In the genomic region with DNA sequence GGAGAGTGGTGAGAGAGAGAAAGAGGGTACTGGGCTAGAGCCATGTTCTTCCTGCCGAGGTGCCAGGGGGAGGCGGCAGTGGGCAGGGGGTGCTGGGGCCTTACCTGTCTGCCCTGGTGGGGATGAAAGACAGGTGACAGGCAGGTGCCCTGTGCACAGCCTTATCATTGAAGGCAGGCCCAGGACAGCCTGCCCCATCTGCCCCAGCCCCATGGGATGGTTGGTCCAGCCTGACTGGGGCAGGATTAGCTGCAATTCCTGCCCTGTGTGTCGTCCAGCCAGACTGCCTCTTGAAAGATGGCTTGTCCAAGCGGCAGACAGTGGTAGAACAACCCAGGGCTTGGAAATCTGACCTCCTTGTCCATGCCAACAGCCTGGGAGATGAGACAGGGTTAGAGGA, we compare ENCODE assay signal across 29 cellular contexts.
"Had no signal": no experiment of that assay in that cellular context is flagged by ENCODE, and none has a peak within 500 bp of the region (broad histone marks: within the 10 kb centered on the region; RNA-seq: fewer than 3 reads in every experiment).

No MANE protein-coding gene starts in this region.

- H3K27me3 ChIP-seq: adrenal gland, body of pancreas, esophagus muscularis mucosa, foreskin keratinocyte, gastrocnemius medialis had no signal

- H3K27me3 Mint-ChIP-seq: activated CD8-positive, alpha-beta T cell treated with anti-CD3 and anti-CD28 coated beads for 36 hours; activated naive CD4-positive, alpha-beta T cell treated with anti-CD3 and anti-CD28 coated beads, Interleukin-2, amount 50 U/mL, for 24 hours; activated naive CD8-positive, alpha-beta T cell treated with anti-CD3 and anti-CD28 coated beads for 36 hours; activated naive CD8-positive, alpha-beta T cell treated with anti-CD3 and anti-CD28 coated beads, Interleukin-2, amount 50 U/mL, for 24 hours; activated T-helper 17 cell treated with anti-CD3 and anti-CD28 coated beads, Interleukin-2, amount 50 U/mL, for 72 hours had no signal

- H3K9me3 ChIP-seq: adrenal gland, body of pancreas, esophagus muscularis mucosa, gastrocnemius medialis had no signal

- ATAC-seq: activated CD8-positive, alpha-beta T cell treated with anti-CD3 and anti-CD28 coated beads for 36 hours; activated naive CD8-positive, alpha-beta T cell treated with anti-CD3 and anti-CD28 coated beads, Interleukin-2, amount 50 U/mL, for 24 hours; activated T-cell treated with anti-CD3 and anti-CD28 coated beads, Interleukin-2, amount 50 U/mL, for 4 hours; activated T-helper 17 cell treated with anti-CD3 and anti-CD28 coated beads, Interleukin-2, amount 50 U/mL, for 72 hours; body of pancreas; effector memory CD8-positive, alpha-beta T cell; foreskin keratinocyte; gastrocnemius medialis; WTC11 had no signal

- H3K4me1 Mint-ChIP-seq: activated naive CD4-positive, alpha-beta T cell treated with anti-CD3 and anti-CD28 coated beads, Interleukin-2, amount 50 U/mL, for 24 hours; activated naive CD8-positive, alpha-beta T cell treated with anti-CD3 and anti-CD28 coated beads for 36 hours; activated T-helper 17 cell treated with anti-CD3 and anti-CD28 coated beads, Interleukin-2, amount 50 U/mL, for 72 hours had no signal

- H3K4me3 ChIP-seq: adrenal gland, body of pancreas, esophagus muscularis mucosa, gastrocnemius medialis had no signal

- H3K9me3 Mint-ChIP-seq: activated CD8-positive, alpha-beta T cell treated with anti-CD3 and anti-CD28 coated beads for 36 hours; activated naive CD4-positive, alpha-beta T cell treated with anti-CD3 and anti-CD28 coated beads, Interleukin-2, amount 50 U/mL, for 24 hours; activated naive CD8-positive, alpha-beta T cell treated with anti-CD3 and anti-CD28 coated beads for 36 hours; activated naive CD8-positive, alpha-beta T cell treated with anti-CD3 and anti-CD28 coated beads, Interleukin-2, amount 50 U/mL, for 24 hours; activated T-cell treated with anti-CD3 and anti-CD28 coated beads, Interleukin-2, amount 50 U/mL, for 4 hours; activated T-helper 17 cell treated with anti-CD3 and anti-CD28 coated beads, Interleukin-2, amount 50 U/mL, for 72 hours; effector memory CD8-positive, alpha-beta T cell; WTC11 had no signal

- H3K36me3 Mint-ChIP-seq: activated naive CD4-positive, alpha-beta T cell treated with anti-CD3 and anti-CD28 coated beads, Interleukin-2, amount 50 U/mL, for 24 hours; activated naive CD8-positive, alpha-beta T cell treated with anti-CD3 and anti-CD28 coated beads for 36 hours; WTC11 had no signal

- H3K4me1 ChIP-seq: adrenal gland, esophagus muscularis mucosa, foreskin keratinocyte, gastrocnemius medialis had no signal

- H3K27ac ChIP-seq: adrenal gland, body of pancreas, esophagus muscularis mucosa, foreskin keratinocyte, gastrocnemius medialis had no signal

- H3K36me3 ChIP-seq: adrenal gland, esophagus muscularis mucosa, gastrocnemius medialis had no signal

- DNase-seq: activated CD4-positive, alpha-beta T cell treated with anti-CD3 and anti-CD28 coated beads for 1 hour; activated CD4-positive, alpha-beta T cell treated with anti-CD3 and anti-CD28 coated beads for 4 hours; activated CD4-positive, alpha-beta T cell treated with anti-CD3 and anti-CD28 coated beads, Interleukin-2, amount 50 U/mL, for 1 hour; activated CD4-positive, alpha-beta T cell treated with anti-CD3 and anti-CD28 coated beads, Interleukin-2, amount 50 U/mL, for 48 hours; activated CD8-positive, alpha-beta memory T cell treated with anti-CD3 and anti-CD28 coated beads for 24 hours; activated CD8-positive, alpha-beta T cell treated with anti-CD3 and anti-CD28 coated beads for 36 hours; activated effector memory CD4-positive, alpha-beta T cell treated with Interleukin-2 at 50 U/mL for 16 hours; activated gamma-delta T cell treated with Interleukin-2 at 50 U/mL for 16 hours; activated naive CD4-positive, alpha-beta T cell treated with anti-CD3 and anti-CD28 coated beads for 36 hours; activated naive CD8-positive, alpha-beta T cell treated with anti-CD3 and anti-CD28 coated beads for 36 hours; activated naive CD8-positive, alpha-beta T cell treated with anti-CD3 and anti-CD28 coated beads, Interleukin-2, amount 50 U/mL, for 24 hours; activated T-cell treated with anti-CD3 and anti-CD28 coated beads, Interleukin-2, amount 50 U/mL, for 4 hours; adrenal gland; amygdala; aorta; body of pancreas; caudate nucleus; cortex of kidney; dermis blood vessel endothelial cell; effector CD4-positive, alpha-beta T cell; effector memory CD8-positive, alpha-beta T cell; erythroblast; foreskin keratinocyte; gastrocnemius medialis; T-helper 2 cell had no signal

- H3K4me3 Mint-ChIP-seq: activated CD8-positive, alpha-beta T cell treated with anti-CD3 and anti-CD28 coated beads for 36 hours; activated naive CD4-positive, alpha-beta T cell treated with anti-CD3 and anti-CD28 coated beads for 36 hours; activated naive CD4-positive, alpha-beta T cell treated with anti-CD3 and anti-CD28 coated beads, Interleukin-2, amount 50 U/mL, for 24 hours; activated naive CD8-positive, alpha-beta T cell treated with anti-CD3 and anti-CD28 coated beads for 36 hours; activated naive CD8-positive, alpha-beta T cell treated with anti-CD3 and anti-CD28 coated beads, Interleukin-2, amount 50 U/mL, for 24 hours; activated T-cell treated with anti-CD3 and anti-CD28 coated beads, Interleukin-2, amount 50 U/mL, for 4 hours; activated T-helper 17 cell treated with anti-CD3 and anti-CD28 coated beads, Interleukin-2, amount 50 U/mL, for 72 hours; effector memory CD8-positive, alpha-beta T cell; WTC11 had no signal

- H3K27ac Mint-ChIP-seq: activated CD8-positive, alpha-beta T cell treated with anti-CD3 and anti-CD28 coated beads for 36 hours; activated naive CD4-positive, alpha-beta T cell treated with anti-CD3 and anti-CD28 coated beads for 36 hours; activated naive CD4-positive, alpha-beta T cell treated with anti-CD3 and anti-CD28 coated beads, Interleukin-2, amount 50 U/mL, for 24 hours; activated naive CD8-positive, alpha-beta T cell treated with anti-CD3 and anti-CD28 coated beads for 36 hours; activated naive CD8-positive, alpha-beta T cell treated with anti-CD3 and anti-CD28 coated beads, Interleukin-2, amount 50 U/mL, for 24 hours; effector memory CD8-positive, alpha-beta T cell; WTC11 had no signal
